9 cellular contexts compared by ENCODE assay signal in genomic region chr12:117968084-117968789, GRCh38. TPM values are rescaled to one million over a fixed set of nuclear protein-coding genes. Genes with fewer than 3 reads are reported as not detected.
A peak's percentile ranks its signal among the peaks of the same experiment; 100 is the strongest.
DNase-seq lines count a peak whose midpoint lies in the region; ATAC-seq and TF ChIP-seq lines count a peak whose summit lies in the region.
"Had no signal": no experiment of that assay in that cellular context is flagged by ENCODE, and none has a peak within 500 bp of the region (broad histone marks: within the 10 kb centered on the region; RNA-seq: fewer than 3 reads in every experiment).

No MANE protein-coding gene starts in this region.

- no peak for TF ChIP-seq CTCF in SK-N-SH (IDR thresholded peaks at IDR 0.05)
- TF ChIP-seq CTCF in fibroblast of the aortic adventitia (IDR thresholded peaks at IDR 0.05; ENCODE audit: insufficient read depth, low read length), result no peak
- no peak for TF ChIP-seq CTCF in smooth muscle cell (IDR thresholded peaks at IDR 0.05; ENCODE audit: borderline replicate concordance, insufficient read depth, poor library complexity, severe bottlenecking)
- no peak for TF ChIP-seq CTCF in adrenal gland (IDR thresholded peaks at IDR 0.05)

- H3K4me3 ChIP-seq in SK-N-SH (ENCODE audit: low read depth in 2 of 2, low read length in 1 of 2), result peak overlapping the region; percentile 57 to 61
- H3K4me3 ChIP-seq in SJSA1, result peak overlapping the region; percentile 37
- H3K4me3 ChIP-seq in fibroblast of the aortic adventitia (ENCODE audit: low read depth, low read length), result peak overlapping the region; percentile 61
- H3K4me3 ChIP-seq in smooth muscle cell, result peak overlapping the region; percentile 58
- H3K4me3 ChIP-seq in adrenal gland, result no peak overlapping the region

- peak; percentile 46 for DNase-seq in SK-N-SH
- DNase-seq in SJSA1 (ENCODE audit: low read depth in 1 of 2, low spot score in 2 of 2), result no peak
- no peak for DNase-seq in fibroblast of the aortic adventitia (ENCODE audit: low read depth)
- no peak for DNase-seq in smooth muscle cell (lab: John Stamatoyannopoulos, UW; ENCODE audit: unreplicated experiment)
- no peak for DNase-seq in adrenal gland
- DNase-seq in activated CD8-positive, alpha-beta memory T cell treated with anti-CD3 and anti-CD28 coated beads for 24 hours, result no peak

- intact Hi-C loops in adrenal gland (cut with DNase I), result no loop called here

- H3K27ac ChIP-seq in SK-N-SH (ENCODE audit: low read depth in 2 of 2, low read length in 1 of 2) (no peak overlapping the region; a peak in 1 of 4 replicates), SJSA1 (no peak overlapping the region), smooth muscle cell (ENCODE audit: low read depth) (no peak overlapping the region), adrenal gland (no peak overlapping the region)
- H3K27ac ChIP-seq: thoracic aorta had no signal

- H3K36me3 ChIP-seq in SK-N-SH (replicated peaks in 1 of 2; ENCODE audit: control insufficient read depth in 1 of 2, insufficient read depth in 2 of 2, low read length in 1 of 2) (no peaks in the 10 kb centered on the region), SJSA1 (no peaks in the 10 kb centered on the region), smooth muscle cell (ENCODE audit: low read depth) (no peaks in the 10 kb centered on the region), adrenal gland (replicated peaks in 1 of 2) (no peaks in the 10 kb centered on the region)
- H3K36me3 ChIP-seq: thoracic aorta had no signal

- H3K4me1 ChIP-seq in SK-N-SH (ENCODE audit: control insufficient read depth in 1 of 2, insufficient read depth in 2 of 2, low read depth in 1 of 2, low read length in 1 of 2) (peaks cover 0 to 3% of the 10 kb centered on the region in 2 experiments; a peak in 1 of 4 replicates), SJSA1 (replicated peaks) (0 out of 2 replicates have a peak, but pooled peaks cover 4% of the 10 kb centered on the region), smooth muscle cell (ENCODE audit: low read depth) (peaks cover 4% of the 10 kb centered on the region), adrenal gland (replicated peaks in 1 of 2) (no peaks in the 10 kb centered on the region)

- H3K9me2 ChIP-seq in SK-N-SH, result no peaks in the 10 kb centered on the region

- H3F3A ChIP-seq in SK-N-SH (replicated peaks; ENCODE audit: insufficient read depth), result no peaks in the 10 kb centered on the region
- H3F3A ChIP-seq in smooth muscle cell (ENCODE audit: low read depth), result no peaks in the 10 kb centered on the region

- WGBS in SK-N-SH (ENCODE audit: low lambda C conversion rate), result 3% methylated on average over 12 of the region's 12 CpGs
- 4% methylated on average over 12 of the region's 12 CpGs for WGBS in smooth muscle cell (ENCODE audit: low lambda C conversion rate)
- 2 to 6% (median 4%) methylated on average over 11 to 12 of the region's 12 CpGs for WGBS in adrenal gland, 4 donors

- POLR2A ChIA-PET in SK-N-SH (lab: Yijun Ruan, JAX), result no interaction called here

- no peak for TF ChIP-seq EP300 in SK-N-SH (IDR thresholded peaks at IDR 0.05; ENCODE audit: borderline replicate concordance in 1 of 2, low read depth in 1 of 2, low read length in 1 of 2)

- H3K79me2 ChIP-seq in SK-N-SH (ENCODE audit: insufficient read depth) (no peaks in the 10 kb centered on the region), smooth muscle cell (ENCODE audit: low read depth) (no peaks in the 10 kb centered on the region)

- H3K27me3 ChIP-seq in SK-N-SH (ENCODE audit: insufficient read depth) (peaks cover 4% of the 10 kb centered on the region; the same call in 1 of the 2 replicates), SJSA1 (replicated peaks) (peaks cover 46% of the 10 kb centered on the region), smooth muscle cell (ENCODE audit: low read depth) (peaks cover 59% of the 10 kb centered on the region), adrenal gland (peaks cover 20% of the 10 kb centered on the region)

- no peak for TF ChIP-seq RAD21 in SK-N-SH (IDR thresholded peaks at IDR 0.05; ENCODE audit: low read length)

- H3K4me2 ChIP-seq in SK-N-SH (peak overlapping the region; percentile 80), smooth muscle cell (peak overlapping the region; percentile 92)

- H3K9me3 ChIP-seq in SK-N-SH (no peaks in the 10 kb centered on the region), SJSA1 (replicated peaks) (no peaks in the 10 kb centered on the region), smooth muscle cell (replicated peaks; ENCODE audit: low read depth) (no peaks in the 10 kb centered on the region), adrenal gland (replicated peaks in 1 of 3) (peaks cover 0 to 5% (median 0%) of the 10 kb centered on the region in 3 donors)
- H3K9me3 ChIP-seq: thoracic aorta had no signal

- H2AFZ ChIP-seq in SK-N-SH (ENCODE audit: low read depth) (peak overlapping the region; percentile 70; the same call in 1 of the 2 replicates), smooth muscle cell (ENCODE audit: low read depth) (peak overlapping the region; percentile 72)

- H3K9ac ChIP-seq in SK-N-SH (no peak overlapping the region), smooth muscle cell (ENCODE audit: low read depth) (no peak overlapping the region)

- H4K20me1 ChIP-seq in SK-N-SH (ENCODE audit: insufficient read depth) (no peaks in the 10 kb centered on the region), smooth muscle cell (ENCODE audit: low read depth) (no peaks in the 10 kb centered on the region)

- CTCF ChIA-PET in SK-N-SH (lab: Yijun Ruan, JAX), result no interaction called here

- ATAC-seq in SK-N-SH treated with all-trans-retinoic acid at 6 μM for 48 hours (no peak), HG02852 (IDR thresholded peaks at IDR 0.05; ENCODE audit: unreplicated experiment) (no peak)

- no peak for TF ChIP-seq POLR2A in adrenal gland (IDR thresholded peaks at IDR 0.05)

TF ChIP-seq in SK-N-SH, 30 proteins besides CTCF, POLR2A, EP300 and RAD21 (continues in another document):
- TF ChIP-seq GABPA (IDR thresholded peaks at IDR 0.05; ENCODE audit: low read depth), result no peak
- TF ChIP-seq FOXJ3 (CRISPR knock-in tag; IDR thresholded peaks at IDR 0.05), result no peak
- TF ChIP-seq MEF2A (IDR thresholded peaks at IDR 0.05; ENCODE audit: borderline replicate concordance, low read depth), result no peak
- TF ChIP-seq MXI1 (IDR thresholded peaks at IDR 0.05; ENCODE audit: low read depth, low read length), result no peak
- TF ChIP-seq USF2 (IDR thresholded peaks at IDR 0.05; ENCODE audit: borderline replicate concordance, low read depth, low read length), result no peak
- TF ChIP-seq RXRA (IDR thresholded peaks at IDR 0.05; ENCODE audit: borderline replicate concordance, low read depth), result no peak
- no peak for TF ChIP-seq NFIC (IDR thresholded peaks at IDR 0.05; ENCODE audit: borderline replicate concordance)
- TF ChIP-seq SIN3A (IDR thresholded peaks at IDR 0.05; ENCODE audit: borderline replicate concordance, low read depth, low read length), result no peak
- no peak for TF ChIP-seq FOXM1 (IDR thresholded peaks at IDR 0.05; ENCODE audit: low read depth)
- TF ChIP-seq FOSL2 (IDR thresholded peaks at IDR 0.05; ENCODE audit: borderline replicate concordance, low read depth), result no peak

TF ChIP-seq in SK-N-SH treated with all-trans-retinoic acid at 6 μM for 48 hours, 23 proteins besides CTCF, POLR2A, EP300 and RAD21 (continues in another document):
- TF ChIP-seq, protein P1, sequence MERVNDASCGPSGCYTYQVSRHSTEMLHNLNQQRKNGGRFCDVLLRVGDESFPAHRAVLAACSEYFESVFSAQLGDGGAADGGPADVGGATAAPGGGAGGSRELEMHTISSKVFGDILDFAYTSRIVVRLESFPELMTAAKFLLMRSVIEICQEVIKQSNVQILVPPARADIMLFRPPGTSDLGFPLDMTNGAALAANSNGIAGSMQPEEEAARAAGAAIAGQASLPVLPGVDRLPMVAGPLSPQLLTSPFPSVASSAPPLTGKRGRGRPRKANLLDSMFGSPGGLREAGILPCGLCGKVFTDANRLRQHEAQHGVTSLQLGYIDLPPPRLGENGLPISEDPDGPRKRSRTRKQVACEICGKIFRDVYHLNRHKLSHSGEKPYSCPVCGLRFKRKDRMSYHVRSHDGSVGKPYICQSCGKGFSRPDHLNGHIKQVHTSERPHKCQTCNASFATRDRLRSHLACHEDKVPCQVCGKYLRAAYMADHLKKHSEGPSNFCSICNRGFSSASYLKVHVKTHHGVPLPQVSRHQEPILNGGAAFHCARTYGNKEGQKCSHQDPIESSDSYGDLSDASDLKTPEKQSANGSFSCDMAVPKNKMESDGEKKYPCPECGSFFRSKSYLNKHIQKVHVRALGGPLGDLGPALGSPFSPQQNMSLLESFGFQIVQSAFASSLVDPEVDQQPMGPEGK (CRISPR knock-in tag; IDR thresholded peaks at IDR 0.05; ENCODE audit: borderline replicate concordance), result no peak
- TF ChIP-seq OSR1 (CRISPR knock-in tag; IDR thresholded peaks at IDR 0.05) (no peak), TOX (CRISPR knock-in tag; IDR thresholded peaks at IDR 0.05; ENCODE audit: borderline replicate concordance) (no peak), BACH2 (CRISPR knock-in tag; IDR thresholded peaks at IDR 0.05; ENCODE audit: borderline replicate concordance) (no peak)

RNA-seq across cellular contexts. Expression of gene KSR2, which starts 0.6 kb away (rescaled TPM):
- 0.12 and 0.15 TPM in 2 replicates for polyA plus RNA-seq in SK-N-SH (2012; rRNA removed)
- 0.06 and 0.10 TPM in 2 replicates for polyA plus RNA-seq in SK-N-SH (2012; cell fraction: cytosol; rRNA removed)
- 0.18 and 0.27 TPM in 2 replicates for polyA plus RNA-seq in SK-N-SH (2012; cell fraction: nucleus; rRNA removed)
- total RNA-seq in SJSA1 (2014; rRNA removed; shearing (Covaris generic)), result 0.03 TPM in 1 of 2 replicates, not detected in the other
- under 0.01 TPM in 1 of 2 replicates, not detected in the other for total RNA-seq in fibroblast of the aortic adventitia (ENCODE audit: low replicate concordance)
- 0.04 TPM in 2 replicates for total RNA-seq in smooth muscle cell
- polyA plus RNA-seq in smooth muscle cell, result not detected in 2 replicates
- total RNA-seq in adrenal gland, result 1 to 10 TPM in 2 of 8 donors, under 1 TPM in 3, not detected in 3; 0.03 to 2.7 (median 0.84) TPM
- 1 to 10 TPM in 2 of 3 donors, under 1 TPM in 1; 0.20 to 1.4 (median 1.4) TPM for polyA plus RNA-seq in adrenal gland

RNA-seq across cellular contexts. Expression of gene RFC5, which starts 48.3 kb away (rescaled TPM):
- polyA plus RNA-seq in SK-N-SH (2012; rRNA removed), result 15.3 and 16.0 TPM in 2 replicates
- 11.6 and 13.2 TPM in 2 replicates for polyA plus RNA-seq in SK-N-SH (2012; cell fraction: cytosol; rRNA removed)
- 29.4 and 32.5 TPM in 2 replicates for polyA plus RNA-seq in SK-N-SH (2012; cell fraction: nucleus; rRNA removed)
- total RNA-seq in SJSA1 (2014; rRNA removed; shearing (Covaris generic)), result 21.5 and 47.6 TPM in 2 replicates
- 3.7 and 26.2 TPM in 2 replicates for total RNA-seq in fibroblast of the aortic adventitia (ENCODE audit: low replicate concordance)
- total RNA-seq in smooth muscle cell, result 15.2 and 27.1 TPM in 2 replicates
- 16.4 and 17.4 TPM in 2 replicates for polyA plus RNA-seq in smooth muscle cell
- total RNA-seq in adrenal gland, result 10 to 100 TPM in 3 of 8 donors, 1 to 10 TPM in 5; 5.8 to 28.0 (median 9.0) TPM
- polyA plus RNA-seq in adrenal gland, result 1 to 10 TPM; 6.6 to 8.6 (median 7.8) TPM

Comparison
In these comparisons a context has a peak if more than half of its experiments do, and no peak if none do; other contexts are left out.
1. H3K4me3 ChIP-seq: peak in SK-N-SH (2 of 2), SJSA1 (single experiment), fibroblast of the aortic adventitia (single experiment) and smooth muscle cell (single experiment); none in adrenal gland (0 of 4).